Comparison of ENCODE assay signal across 1 cellular context in the genomic region with DNA sequence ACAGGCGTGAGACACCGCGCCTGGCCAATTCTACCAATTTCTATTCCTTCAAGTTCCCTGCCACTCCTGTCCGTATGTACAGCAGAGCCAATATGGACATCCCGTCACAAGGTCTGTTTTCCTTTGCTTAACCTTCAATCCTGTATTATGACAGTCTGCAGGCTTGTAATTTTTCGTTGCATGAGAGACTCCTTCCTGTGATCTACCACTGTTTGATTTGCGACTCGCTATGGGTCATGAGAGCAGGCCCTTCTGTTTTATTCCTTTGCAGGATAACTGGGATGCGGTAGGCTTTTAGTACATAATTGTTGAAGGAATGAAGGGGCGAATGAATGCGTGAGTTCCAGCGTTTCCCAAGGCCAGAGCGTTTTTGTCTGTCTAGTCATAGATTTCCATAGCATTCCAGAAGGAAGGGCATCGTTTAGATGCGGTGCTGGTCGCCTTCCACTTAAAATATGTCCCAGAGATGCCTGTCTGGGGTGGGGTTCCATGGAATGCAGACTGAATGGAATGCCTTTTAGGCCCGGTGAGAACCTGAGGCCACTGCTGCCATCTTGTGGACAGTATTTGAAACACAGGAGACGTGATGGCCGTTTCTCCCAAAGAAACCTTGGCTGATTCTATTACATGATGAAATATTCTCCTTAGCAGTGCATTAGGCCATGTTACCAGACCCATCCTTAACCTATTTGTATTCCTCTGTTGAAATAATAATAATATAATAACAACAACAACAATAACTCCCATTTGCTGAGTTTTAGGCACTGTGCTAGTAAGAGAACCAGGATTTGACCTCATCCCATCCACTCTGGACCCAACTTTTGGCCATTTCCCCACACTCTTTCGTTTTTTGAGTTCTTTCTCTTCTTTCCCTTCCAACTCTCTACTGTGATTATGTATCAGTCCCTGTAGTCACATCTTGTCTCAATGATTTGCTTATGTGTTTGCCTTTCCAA.
TF ChIP-seq lines count a peak whose summit lies in the region.

No MANE protein-coding gene starts in this region.

TF ChIP-seq in HepG2, 621 proteins besides CTCF, POLR2A, EP300 and RAD21 (continued from another document):
- TF ChIP-seq, protein P1, sequence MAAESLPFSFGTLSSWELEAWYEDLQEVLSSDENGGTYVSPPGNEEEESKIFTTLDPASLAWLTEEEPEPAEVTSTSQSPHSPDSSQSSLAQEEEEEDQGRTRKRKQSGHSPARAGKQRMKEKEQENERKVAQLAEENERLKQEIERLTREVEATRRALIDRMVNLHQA (CRISPR knock-in tag; IDR thresholded peaks at IDR 0.05), result no peak
- TF ChIP-seq TAF1 (CRISPR knock-in tag; IDR thresholded peaks at IDR 0.05), result no peak
- no peak for TF ChIP-seq MXD4 (CRISPR knock-in tag; IDR thresholded peaks at IDR 0.05)
- no peak for TF ChIP-seq KDM3A (CRISPR knock-in tag; IDR thresholded peaks at IDR 0.05; ENCODE audit: low read depth)
- TF ChIP-seq ZNF678 (CRISPR knock-in tag; IDR thresholded peaks at IDR 0.05), result no peak
- TF ChIP-seq HOXA5 (CRISPR knock-in tag; IDR thresholded peaks at IDR 0.05), result peak; percentile 56; the same call in 1 of the 2 replicates
- no peak for TF ChIP-seq NR3C1 (CRISPR knock-in tag; IDR thresholded peaks at IDR 0.05)
- peak; percentile 42; the same call in 1 of the 2 replicates for TF ChIP-seq FOXA3 (CRISPR knock-in tag; IDR thresholded peaks at IDR 0.05)
- no peak for TF ChIP-seq MXI1 (IDR thresholded peaks at IDR 0.05; ENCODE audit: borderline replicate concordance, low read depth, low read length)
- TF ChIP-seq ZFP41 (CRISPR knock-in tag; IDR thresholded peaks at IDR 0.05; ENCODE audit: borderline replicate concordance), result no peak
- TF ChIP-seq NR2F1 (CRISPR knock-in tag; IDR thresholded peaks at IDR 0.05), result no peak
- no peak for TF ChIP-seq NR1H2 (CRISPR knock-in tag; IDR thresholded peaks at IDR 0.05; ENCODE audit: borderline replicate concordance, low read depth)
- no peak for TF ChIP-seq EZH2 (conservative IDR thresholded peaks at IDR 0.05; ENCODE audit: low read depth, low read length)
- no peak for TF ChIP-seq BHLHE40 (IDR thresholded peaks at IDR 0.05; ENCODE audit: low read length)
- TF ChIP-seq, protein P2, sequence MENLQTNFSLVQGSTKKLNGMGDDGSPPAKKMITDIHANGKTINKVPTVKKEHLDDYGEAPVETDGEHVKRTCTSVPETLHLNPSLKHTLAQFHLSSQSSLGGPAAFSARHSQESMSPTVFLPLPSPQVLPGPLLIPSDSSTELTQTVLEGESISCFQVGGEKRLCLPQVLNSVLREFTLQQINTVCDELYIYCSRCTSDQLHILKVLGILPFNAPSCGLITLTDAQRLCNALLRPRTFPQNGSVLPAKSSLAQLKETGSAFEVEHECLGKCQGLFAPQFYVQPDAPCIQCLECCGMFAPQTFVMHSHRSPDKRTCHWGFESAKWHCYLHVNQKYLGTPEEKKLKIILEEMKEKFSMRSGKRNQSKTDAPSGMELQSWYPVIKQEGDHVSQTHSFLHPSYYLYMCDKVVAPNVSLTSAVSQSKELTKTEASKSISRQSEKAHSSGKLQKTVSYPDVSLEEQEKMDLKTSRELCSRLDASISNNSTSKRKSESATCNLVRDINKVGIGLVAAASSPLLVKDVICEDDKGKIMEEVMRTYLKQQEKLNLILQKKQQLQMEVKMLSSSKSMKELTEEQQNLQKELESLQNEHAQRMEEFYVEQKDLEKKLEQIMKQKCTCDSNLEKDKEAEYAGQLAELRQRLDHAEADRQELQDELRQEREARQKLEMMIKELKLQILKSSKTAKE (CRISPR knock-in tag; IDR thresholded peaks at IDR 0.05; ENCODE audit: borderline replicate concordance), result no peak
- peak; percentile 23; the same call in 1 of the 2 replicates for TF ChIP-seq NCOA2 (CRISPR knock-in tag; IDR thresholded peaks at IDR 0.05)
- no peak for TF ChIP-seq FLYWCH1 (CRISPR knock-in tag; IDR thresholded peaks at IDR 0.05)
- TF ChIP-seq, protein P3, sequence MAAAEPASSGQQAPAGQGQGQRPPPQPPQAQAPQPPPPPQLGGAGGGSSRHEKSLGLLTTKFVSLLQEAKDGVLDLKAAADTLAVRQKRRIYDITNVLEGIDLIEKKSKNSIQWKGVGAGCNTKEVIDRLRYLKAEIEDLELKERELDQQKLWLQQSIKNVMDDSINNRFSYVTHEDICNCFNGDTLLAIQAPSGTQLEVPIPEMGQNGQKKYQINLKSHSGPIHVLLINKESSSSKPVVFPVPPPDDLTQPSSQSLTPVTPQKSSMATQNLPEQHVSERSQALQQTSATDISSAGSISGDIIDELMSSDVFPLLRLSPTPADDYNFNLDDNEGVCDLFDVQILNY (CRISPR knock-in tag; conservative IDR thresholded peaks at IDR 0.05), result no peak
